In the genomic region with DNA sequence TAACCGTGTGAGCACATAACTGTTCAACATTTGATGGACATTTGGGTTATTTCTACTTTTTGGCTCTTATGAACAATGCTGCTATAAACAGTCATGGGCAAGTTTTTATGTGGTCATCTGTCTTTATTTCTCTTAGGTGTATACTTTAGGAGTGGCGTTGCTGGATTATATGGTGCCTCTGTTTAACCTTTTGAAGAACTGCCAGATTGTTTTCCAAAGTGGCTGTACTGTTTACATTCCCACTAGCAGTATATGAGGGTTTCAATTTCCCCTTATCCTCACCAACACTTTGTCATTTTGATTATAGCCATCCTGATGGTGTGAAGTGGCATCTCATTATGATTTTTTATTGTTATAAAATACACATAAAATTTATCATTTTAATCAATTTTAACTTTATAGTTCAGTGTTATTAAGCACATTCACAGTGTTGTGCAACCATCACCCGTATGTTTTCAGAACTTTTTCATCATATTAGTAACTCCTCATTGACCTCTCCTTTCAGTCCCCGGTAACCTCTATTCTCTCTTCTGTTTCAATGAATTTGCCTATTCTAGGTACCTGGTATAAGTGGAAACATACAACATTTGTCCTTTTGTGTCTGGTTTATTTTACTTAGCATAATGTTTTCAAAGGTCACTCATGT, we compare ENCODE assay signal across 14 cellular contexts. TPM values are rescaled to one million over a fixed set of nuclear protein-coding genes. Genes with fewer than 3 reads are reported as not detected.
A peak's percentile ranks its signal among the peaks of the same experiment; 100 is the strongest.
DNase-seq lines count a peak whose midpoint lies in the region; ATAC-seq, FAIRE-seq and TF ChIP-seq lines count a peak whose summit lies in the region.
"Had no signal": no experiment of that assay in that cellular context is flagged by ENCODE, and none has a peak within 500 bp of the region (broad histone marks: within the 10 kb centered on the region; RNA-seq: fewer than 3 reads in every experiment).

No MANE protein-coding gene starts in this region.

- no peak for TF ChIP-seq POLR2A in H54 (IDR thresholded peaks at IDR 0.05; ENCODE audit: low read depth, low read length)

- no peak for TF ChIP-seq CTCF in osteocyte (IDR thresholded peaks at IDR 0.05)

- H3K4me3 Mint-ChIP-seq in central memory CD8-positive, alpha-beta T cell = peak overlapping the region; percentile 9
- no peak overlapping the region for H3K4me3 Mint-ChIP-seq in osteocyte (ENCODE audit: unreplicated experiment)
- H3K4me3 Mint-ChIP-seq in T-cell = no peak overlapping the region
- H3K4me3 Mint-ChIP-seq: CD4-positive, alpha-beta T cell; WTC11 had no signal

- peak; percentile 68 for FAIRE-seq in H54 (lab: Jason Lieb, UNC)
- FAIRE-seq: GM12878 had no signal

- H3K27me3 Mint-ChIP-seq in central memory CD8-positive, alpha-beta T cell = no peaks in the 10 kb centered on the region
- H3K27me3 Mint-ChIP-seq in osteocyte (ENCODE audit: unreplicated experiment) (no peaks in the 10 kb centered on the region), T-cell (no peaks in the 10 kb centered on the region)
- H3K27me3 Mint-ChIP-seq: CD4-positive, alpha-beta T cell; naive B cell had no signal

- no peaks in the 10 kb centered on the region for H3K9me3 Mint-ChIP-seq in central memory CD8-positive, alpha-beta T cell
- H3K9me3 Mint-ChIP-seq in osteocyte (ENCODE audit: unreplicated experiment) (no peaks in the 10 kb centered on the region), T-cell (no peaks in the 10 kb centered on the region)
- H3K9me3 Mint-ChIP-seq: CD4-positive, alpha-beta T cell; naive B cell; WTC11 had no signal

- peak overlapping the region; percentile 17 for H3K27ac Mint-ChIP-seq in central memory CD8-positive, alpha-beta T cell (ENCODE audit: low read depth)
- H3K27ac Mint-ChIP-seq in osteocyte (ENCODE audit: unreplicated experiment) = peak overlapping the region; percentile 79
- H3K27ac Mint-ChIP-seq in T-cell = peak overlapping the region in 1 of 2 donors; percentile 6
- H3K27ac Mint-ChIP-seq: CD4-positive, alpha-beta T cell; WTC11 had no signal

- CTCF ChIA-PET in T-cell (lab: Charles Lee) = no interaction called here

- ATAC-seq in central memory CD8-positive, alpha-beta T cell (replicated peaks; ENCODE audit: extremely low read depth, poor library complexity, severe bottlenecking) = no peak
- no peak for ATAC-seq in T-cell (replicated peaks in 1 of 4)
- no peak for ATAC-seq in GM18511 (IDR thresholded peaks at IDR 0.05; ENCODE audit: unreplicated experiment)
- ATAC-seq: WTC11 had no signal

- DNase-seq in H54 (ENCODE audit: insufficient read length, low spot score) = no peak
- DNase-seq in NCI-H345 treated with DMSO at 0.1 percent for 48 hours (lab: John Stamatoyannopoulos, UW; ENCODE audit: unreplicated experiment) = peak; percentile 6
- no peak for DNase-seq in central memory CD8-positive, alpha-beta T cell (ENCODE audit: low spot score in 2 of 2)
- no peak for DNase-seq in osteocyte (ENCODE audit: extremely low spot score, unreplicated experiment)
- DNase-seq in T-cell = no peak
- DNase-seq in cortex of kidney (lab: John Stamatoyannopoulos, UW) = no peak
- DNase-seq: CD4-positive, alpha-beta T cell; Karpas-422; naive B cell; NCI-H2107; stimulated activated CD4-positive, alpha-beta T cell treated with anti-CD3 and anti-CD28 coated beads, Interleukin-2, amount 100 ng/mL, for 24 hours had no signal

- POLR2A ChIA-PET in T-cell (lab: Charles Lee) = no interaction called here

- peaks cover 71% of the 10 kb centered on the region for H3K4me1 Mint-ChIP-seq in central memory CD8-positive, alpha-beta T cell
- peaks cover 27% of the 10 kb centered on the region for H3K4me1 Mint-ChIP-seq in osteocyte (ENCODE audit: unreplicated experiment)
- peaks cover 86 to 89% (median 86%) of the 10 kb centered on the region in 3 donors for H3K4me1 Mint-ChIP-seq in T-cell

- H3K36me3 Mint-ChIP-seq in central memory CD8-positive, alpha-beta T cell (ENCODE audit: insufficient read depth) = peaks cover 31% of the 10 kb centered on the region
- H3K36me3 Mint-ChIP-seq in osteocyte (ENCODE audit: unreplicated experiment) (peaks cover 2% of the 10 kb centered on the region), T-cell (peaks cover 22% of the 10 kb centered on the region)
- H3K36me3 Mint-ChIP-seq: WTC11 had no signal

RNA-seq across cellular contexts. Expression of a gene that starts 55.4 kb away (rescaled TPM):
- total RNA-seq in osteocyte (35.2 and 41.1 TPM in 2 replicates), T-cell (100 to 1,000 TPM; 101 to 223 (median 123) TPM)
